Comparison of ENCODE assay signal across 1 cellular context in genomic region chr7:77796109-77796508, GRCh38.
TF ChIP-seq lines count a peak whose summit lies in the region.

No MANE protein-coding gene starts in this region.

TF ChIP-seq in IMR-90, 13 proteins besides CTCF, POLR2A, EP300 and RAD21:
- TF ChIP-seq MAFK (IDR thresholded peaks at IDR 0.05; ENCODE audit: low read depth, low read length) (peak; percentile 27; the same call in 1 of the 2 replicates), RFX5 (IDR thresholded peaks at IDR 0.05; ENCODE audit: low read depth, low read length) (no peak)
